In genomic region chr2:9847140-9847539, GRCh38 we compare ENCODE assay signal across 21 cellular contexts. TPM values are rescaled to one million over a fixed set of nuclear protein-coding genes. Genes with fewer than 3 reads are reported as not detected.
DNase-seq lines count a peak whose midpoint lies in the region; ATAC-seq and TF ChIP-seq lines count a peak whose summit lies in the region.
"Had no signal": no experiment of that assay in that cellular context is flagged by ENCODE, and none has a peak within 500 bp of the region (broad histone marks: within the 10 kb centered on the region; RNA-seq: fewer than 3 reads in every experiment).

No MANE protein-coding gene starts in this region.

- TF ChIP-seq POLR2A in breast epithelium (IDR thresholded peaks at IDR 0.05), result no peak

- H3K4me2 ChIP-seq in PC-3 (ENCODE audit: low read length), result peak overlapping the region; percentile 67
- H3K4me2 ChIP-seq in fibroblast of lung (ENCODE audit: extremely low read depth, insufficient read depth, low read length), result peak overlapping the region; percentile 26
- H3K4me2 ChIP-seq: A549 had no signal

- H3K27ac Mint-ChIP-seq in MCF 10A (ENCODE audit: low read depth, unreplicated experiment), result peak overlapping the region; percentile 64
- peak overlapping the region; percentile 66 for H3K27ac Mint-ChIP-seq in type B pancreatic cell

- BruUV-seq in MCF 10A (replicated peaks; lab: Mats Ljungman, UMichigan) (no TSS peak), PC-3 (replicated peaks; lab: Mats Ljungman, UMichigan) (no TSS peak)

- H3K9me3 ChIP-seq in breast epithelium (no peaks in the 10 kb centered on the region), PC-3 (ENCODE audit: low read length) (no peaks in the 10 kb centered on the region), fibroblast of lung (ENCODE audit: control insufficient read depth, insufficient read depth, low read depth, low read length) (no peaks in the 10 kb centered on the region)
- H3K9me3 ChIP-seq: A549, left lung, neutrophil, vagina had no signal

- H3K79me2 ChIP-seq in PC-3 (ENCODE audit: low read length) (peaks cover 48% of the 10 kb centered on the region), fibroblast of lung (ENCODE audit: control insufficient read depth, insufficient read depth, low read length) (peaks cover 27% of the 10 kb centered on the region)

- H2AFZ ChIP-seq in PC-3 (ENCODE audit: low read length) (no peak overlapping the region), fibroblast of lung (ENCODE audit: low read length) (no peak overlapping the region)

- H3F3A ChIP-seq in PC-3 (ENCODE audit: low read length, unreplicated experiment), result peaks cover 3% of the 10 kb centered on the region

- H3K4me1 Mint-ChIP-seq in MCF 10A (ENCODE audit: insufficient read depth, unreplicated experiment) (peaks cover 39% of the 10 kb centered on the region), type B pancreatic cell (ENCODE audit: unreplicated experiment) (peaks cover 26% of the 10 kb centered on the region)

- H4K20me1 ChIP-seq in PC-3 (ENCODE audit: low read length), result no peaks in the 10 kb centered on the region
- no peaks in the 10 kb centered on the region for H4K20me1 ChIP-seq in fibroblast of lung (ENCODE audit: control insufficient read depth, extremely low read depth, insufficient read depth, low read length)

- peaks cover 50% of the 10 kb centered on the region for H3K36me3 Mint-ChIP-seq in MCF 10A (ENCODE audit: insufficient read depth, unreplicated experiment)
- peaks cover 22% of the 10 kb centered on the region for H3K36me3 Mint-ChIP-seq in type B pancreatic cell

- H3K27ac ChIP-seq in breast epithelium, result no peak overlapping the region
- H3K27ac ChIP-seq in PC-3 (ENCODE audit: low read length), result no peak overlapping the region
- H3K27ac ChIP-seq in fibroblast of lung (ENCODE audit: insufficient read depth, low read length), result no peak overlapping the region
- H3K27ac ChIP-seq: A549, neutrophil, vagina, WERI-Rb-1 had no signal

- H3K4me3 ChIP-seq in breast epithelium (no peak overlapping the region), PC-3 (ENCODE audit: low read length) (no peak overlapping the region), fibroblast of lung (replicated peaks in 1 of 4; ENCODE audit: control extremely low read depth in 1 of 4, insufficient read depth in 1 of 4, low read depth in 3 of 4, low read length in 4 of 4) (no peak overlapping the region)
- H3K4me3 ChIP-seq: A549, left lung, vagina had no signal

- no peaks in the 10 kb centered on the region for H3K36me3 ChIP-seq in breast epithelium
- peaks cover 37% of the 10 kb centered on the region for H3K36me3 ChIP-seq in PC-3 (ENCODE audit: low read depth, low read length)
- H3K36me3 ChIP-seq in fibroblast of lung (ENCODE audit: control insufficient read depth, insufficient read depth, low read length), result peaks cover 2% of the 10 kb centered on the region

- H3K4me3 Mint-ChIP-seq in MCF 10A (ENCODE audit: unreplicated experiment) (peak overlapping the region; percentile 55), type B pancreatic cell (peak overlapping the region; percentile 51)
- H3K4me3 Mint-ChIP-seq: H9 had no signal

- no peaks in the 10 kb centered on the region for H3K9me2 ChIP-seq in PC-3 (replicated peaks; ENCODE audit: low read length)

- POLR2A ChIA-PET in MCF 10A (lab: Yijun Ruan, JAX) (interaction anchor here (0.6 to 3.5 kb wide), 22 partner anchors 9 to 605 kb away, joined by 3 to 52 read pairs (median 4); partner anchors contain the start of gene YWHAQ), PC-3 (lab: Charles Lee; ENCODE audit: unreplicated experiment) (no interaction called here)

- intact Hi-C loops in MCF 10A (cut with micrococcal nuclease) (loop anchor here (1.0 kb wide), 1 partner anchor 67 kb away; no protein-coding TSS in a partner anchor), breast epithelium (cut with DNase I; ENCODE audit: low total_unique reads) (no loop called here), PC-3 (cut with micrococcal nuclease) (loop anchor here (10.0 kb wide), 2 partner anchors 48 to 108 kb away; partner anchors contain the start of gene GRHL1), left colon (cut with DNase I, micrococcal nuclease) (no loop called here)

- ATAC-seq in PC-3 (no peak), left colon (no peak)
- ATAC-seq: A549, left lung had no signal

- no peaks in the 10 kb centered on the region for H3K27me3 Mint-ChIP-seq in MCF 10A (ENCODE audit: insufficient read depth, unreplicated experiment)
- H3K27me3 Mint-ChIP-seq in type B pancreatic cell, result no peaks in the 10 kb centered on the region

- DNase-seq in MCF 10A (ENCODE audit: unreplicated experiment) (peak; percentile 85), breast epithelium (ENCODE audit: low spot score in 2 of 2) (no peak), PC-3 (peak; percentile 34), fibroblast of lung (ENCODE audit: low read depth in 2 of 2) (peak in 1 of 2 donors; percentile 63), type B pancreatic cell (ENCODE audit: extremely low spot score, unreplicated experiment) (no peak), left colon (no peak), NCI-H82 (lab: John Stamatoyannopoulos, UW) (no peak), GDM1 (lab: John Stamatoyannopoulos, UW) (no peak)
- DNase-seq: activated CD4-positive, alpha-beta T cell treated with anti-CD3 and anti-CD28 coated beads, Interleukin-2, amount 50 U/mL, for 4 hours; activated gamma-delta T cell treated with Interleukin-2 at 50 U/mL for 16 hours; C1 segment of cervical spinal cord; H9; left lung; NCI-H1048; NCI-H2081; SHP77; T-helper 1 cell; WERI-Rb-1 had no signal

- H3K9me3 Mint-ChIP-seq in MCF 10A (ENCODE audit: unreplicated experiment), result no peaks in the 10 kb centered on the region
- H3K9me3 Mint-ChIP-seq in type B pancreatic cell, result no peaks in the 10 kb centered on the region
- H3K9me3 Mint-ChIP-seq: H9 had no signal

- TF ChIP-seq CTCF in MCF 10A (IDR thresholded peaks at IDR 0.05; ENCODE audit: unreplicated experiment) (no peak), breast epithelium (IDR thresholded peaks at IDR 0.05) (no peak), PC-3 (conservative IDR thresholded peaks at IDR 0.05; ENCODE audit: low read depth, low read length) (no peak), fibroblast of lung (conservative IDR thresholded peaks at IDR 0.05 in 1 of 2, IDR thresholded peaks at IDR 0.05 in 1 of 2; ENCODE audit: low read depth in 1 of 2, low read length in 2 of 2) (no peak), type B pancreatic cell (conservative IDR thresholded peaks at IDR 0.05) (no peak)

- CTCF ChIA-PET in MCF 10A (lab: Yijun Ruan, JAX) (interaction anchor here (0.6 to 3.3 kb wide), 12 partner anchors 9 to 865 kb away, joined by 3 to 23 read pairs (median 4); no protein-coding TSS in a partner anchor), PC-3 (lab: Charles Lee) (no interaction called here)

- H3K4me1 ChIP-seq in breast epithelium (no peaks in the 10 kb centered on the region), PC-3 (ENCODE audit: insufficient read depth, low read length) (peaks cover 35% of the 10 kb centered on the region), fibroblast of lung (ENCODE audit: control insufficient read depth, extremely low read depth, insufficient read depth, low read length) (peaks cover 6% of the 10 kb centered on the region)

- H3K27me3 ChIP-seq in breast epithelium (no peaks in the 10 kb centered on the region), PC-3 (ENCODE audit: low read length) (no peaks in the 10 kb centered on the region), fibroblast of lung (ENCODE audit: control insufficient read depth, insufficient read depth, low read length) (no peaks in the 10 kb centered on the region)
- H3K27me3 ChIP-seq: left lung, neutrophil, vagina had no signal

- H3K9ac ChIP-seq in PC-3 (ENCODE audit: low read length) (no peak overlapping the region), fibroblast of lung (ENCODE audit: insufficient read depth, low read length) (no peak overlapping the region)

RNA-seq across cellular contexts. Expression of gene TAF1B, which starts 3.9 kb away (rescaled TPM):
- total RNA-seq in MCF 10A (2022), result 19.7 and 25.5 TPM in 2 replicates
- 10 to 100 TPM; 17.0 to 21.6 (median 20.3) TPM for total RNA-seq in breast epithelium
- total RNA-seq in PC-3 (2014; rRNA removed), result 24.1 and 39.5 TPM in 2 replicates
- 19.8 and 32.9 TPM in 2 replicates for total RNA-seq in fibroblast of lung
- polyA plus RNA-seq in fibroblast of lung, result 19.5 and 30.8 TPM in 2 replicates
- polyA plus RNA-seq in fibroblast of lung (2012), result 10.9 and 16.8 TPM in 2 replicates
- 0.86 and 14.3 TPM in 2 replicates for polyA minus RNA-seq in fibroblast of lung (ENCODE audit: low replicate concordance)
- 26.3 and 34.1 TPM in 2 replicates for total RNA-seq in type B pancreatic cell (ENCODE audit: low replicate concordance)
- 10 to 100 TPM in 1 of 2 donors, 1 to 10 TPM in 1; 9.0 to 11.9 TPM for total RNA-seq in left colon

Comparison
In these comparisons a context has a peak if more than half of its experiments do, and no peak if none do; other contexts are left out.
1. DNase-seq: peak in MCF 10A (single experiment) and PC-3 (single experiment); none in breast epithelium (0 of 2), type B pancreatic cell (single experiment), left colon (0 of 2), NCI-H82 (single experiment) and GDM1 (single experiment).
2. intact Hi-C loops: an anchor here in MCF 10A (1.0 kb wide) and PC-3 (10.0 kb wide); none called in breast epithelium and left colon.